8 cellular contexts compared by ENCODE assay signal in the genomic region with DNA sequence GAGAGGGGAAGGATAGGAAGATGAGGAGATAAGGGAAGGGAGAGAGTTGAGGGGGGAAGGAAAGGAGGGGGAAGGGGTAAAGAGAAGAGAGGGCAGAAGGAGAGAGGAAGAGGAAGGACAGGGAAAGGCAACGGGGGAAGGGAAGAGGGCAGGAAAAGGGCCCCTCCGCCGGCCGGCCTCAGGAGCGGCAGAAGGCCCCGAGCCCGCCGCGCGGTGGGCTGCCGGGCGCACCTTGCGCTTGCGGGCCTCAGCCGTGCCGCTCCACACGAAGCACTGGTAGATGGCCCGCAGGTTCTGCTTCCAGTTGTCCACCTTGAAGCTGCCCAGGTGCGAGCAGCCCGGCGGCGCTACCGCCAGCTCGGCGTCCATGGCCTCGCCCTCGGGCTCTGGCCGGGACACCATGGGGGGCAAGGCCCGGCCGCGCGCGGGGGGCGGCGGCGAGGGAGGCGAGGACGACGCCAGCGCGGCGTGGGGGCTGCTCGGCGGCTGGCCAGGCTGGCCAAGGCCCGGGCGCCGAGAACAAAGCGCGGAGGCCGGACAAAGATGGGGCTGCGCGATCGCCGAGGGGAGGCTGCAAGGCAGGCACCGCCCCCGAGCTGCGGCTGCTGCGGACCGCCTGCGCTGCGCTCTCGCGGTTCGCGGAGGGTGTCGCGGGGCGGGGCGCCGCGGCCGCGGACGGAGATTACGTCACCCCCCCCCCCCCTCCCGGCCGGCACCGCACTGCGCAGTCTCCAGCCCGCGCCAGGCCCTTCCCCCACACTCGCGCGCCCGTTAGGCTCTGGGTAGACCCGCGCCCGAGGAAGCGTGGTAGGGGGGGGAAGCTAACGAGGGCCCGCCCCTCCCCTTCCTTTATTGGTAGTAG.
DNase-seq lines count a peak whose midpoint lies in the region; ATAC-seq and TF ChIP-seq lines count a peak whose summit lies in the region.

A gene (minus strand): TSS at position 578 of the 862 bp plus-strand sequence. CDS start 176 bp downstream, at position 402.

- H3K4me2 ChIP-seq in DND-41 (ENCODE audit: insufficient read depth, low read length): peak within 1 kb of the TSS; percentile 78

- peak within 1 kb of the TSS; percentile 97 for H2AFZ ChIP-seq in DND-41 (ENCODE audit: low read depth, low read length)

- DNase-seq in DND-41 (no peak), SW480 (ENCODE audit: low spot score) (peak; percentile 97), caudate nucleus (lab: John Stamatoyannopoulos, UW) (peak in 24 of 61 donors; percentile 54 to 100 (median 97))
- peak; percentile 30 for DNase-seq in stimulated activated CD4-positive, alpha-beta T cell treated with anti-CD3 and anti-CD28 coated beads, Interleukin-4, amount 100 ng/mL, for 24 hours
- DNase-seq in central memory CD4-positive, alpha-beta T cell: no peak

- H3K4me1 ChIP-seq in DND-41 (ENCODE audit: insufficient read depth, low read length): peaks cover 54% of the 10 kb centered on the region

- ATAC-seq in DND-41 (ENCODE audit: insufficient read depth, low read depth) (peak; percentile 64), GM19455 (IDR thresholded peaks at IDR 0.05; ENCODE audit: unreplicated experiment) (peak; percentile 56), HG03469 (IDR thresholded peaks at IDR 0.05; ENCODE audit: unreplicated experiment) (peak; percentile 36)

- H3K36me3 ChIP-seq in DND-41 (ENCODE audit: insufficient read depth, low read length): peaks cover 30% of the 10 kb centered on the region

- H3K27me3 ChIP-seq in DND-41 (ENCODE audit: insufficient read depth, low read length, poor library complexity) (no peaks in the 10 kb centered on the region), layer of hippocampus (ENCODE audit: control insufficient read depth, insufficient read depth, low read length) (no peaks in the 10 kb centered on the region)

- peak within 1 kb of the TSS; percentile 100 for H3K9ac ChIP-seq in DND-41 (ENCODE audit: low read depth, low read length)

- H3K79me2 ChIP-seq in DND-41 (ENCODE audit: insufficient read depth, low read length): peaks cover 51% of the 10 kb centered on the region

- peak within 1 kb of the TSS; percentile 94 to 95 for H3K4me3 ChIP-seq in DND-41 (ENCODE audit: low read depth in 1 of 2, low read length in 2 of 2)

- H4K20me1 ChIP-seq in DND-41 (ENCODE audit: insufficient read depth, low read length): peaks cover 44% of the 10 kb centered on the region

- H3K9me3 ChIP-seq in DND-41 (ENCODE audit: insufficient read depth, low read length, severe bottlenecking): no peaks in the 10 kb centered on the region

- TF ChIP-seq CTCF in DND-41 (IDR thresholded peaks at IDR 0.05; ENCODE audit: borderline replicate concordance, extremely low read depth, low read length, poor library complexity, severe bottlenecking): no peak

- peak within 1 kb of the TSS; percentile 100 for H3K27ac ChIP-seq in DND-41 (ENCODE audit: low read length)
- H3K27ac ChIP-seq in caudate nucleus (ENCODE audit: low read depth, low read length): peak within 1 kb of the TSS; percentile 99
- H3K27ac ChIP-seq in layer of hippocampus (ENCODE audit: low read depth, low read length): peak within 1 kb of the TSS; percentile 100

Comparison
In these comparisons a context has a peak if more than half of its experiments do, and no peak if none do; other contexts are left out.
1. DNase-seq: peak in SW480 (single experiment) and stimulated activated CD4-positive, alpha-beta T cell treated with anti-CD3 and anti-CD28 coated beads, Interleukin-4, amount 100 ng/mL, for 24 hours (single experiment); none in DND-41 (single experiment) and central memory CD4-positive, alpha-beta T cell (single experiment).
2. Peak in every context shown above with its lines, with median percentiles within 50 percentile points of each other: ATAC-seq and H3K27ac ChIP-seq.